Comparison of ENCODE assay signal across 7 cellular contexts in genomic region chr11:59616396-59616982, GRCh38. TPM values are rescaled to one million over a fixed set of nuclear protein-coding genes. Genes with fewer than 3 reads are reported as not detected.
DNase-seq lines count a peak whose midpoint lies in the region; ATAC-seq and TF ChIP-seq lines count a peak whose summit lies in the region.

No MANE protein-coding gene starts in this region.

- H3K4me3 ChIP-seq in HCT116 (replicated peaks in 1 of 2; ENCODE audit: low read depth in 1 of 2, low read length in 2 of 2) (peak overlapping the region; percentile 42 to 95), cardiac muscle cell (peak overlapping the region; percentile 35), gastrocnemius medialis (peak overlapping the region; percentile 53 to 64 (median 60))

- H3K9ac ChIP-seq in HCT116 (ENCODE audit: low read length): peak overlapping the region; percentile 53

- H3K9me3 ChIP-seq in HCT116 (ENCODE audit: control insufficient read depth in 1 of 2, insufficient read depth in 1 of 2, low read depth in 1 of 2, low read length in 2 of 2): no peaks in the 10 kb centered on the region
- no peaks in the 10 kb centered on the region for H3K9me3 ChIP-seq in cardiac muscle cell (ENCODE audit: low read depth)
- H3K9me3 ChIP-seq in gastrocnemius medialis: no peaks in the 10 kb centered on the region

- peaks cover 16 to 35% of the 10 kb centered on the region in 2 experiments for H3K4me1 ChIP-seq in HCT116 (ENCODE audit: control insufficient read depth in 1 of 2, insufficient read depth in 2 of 2, low read length in 2 of 2)
- peaks cover 29% of the 10 kb centered on the region for H3K4me1 ChIP-seq in cardiac muscle cell (ENCODE audit: low read depth)
- H3K4me1 ChIP-seq in gastrocnemius medialis: peaks cover 35 to 37% of the 10 kb centered on the region in 2 donors

- no peaks in the 10 kb centered on the region for H3K27me3 ChIP-seq in HCT116 (ENCODE audit: insufficient read depth, low read length)
- H3K27me3 ChIP-seq in cardiac muscle cell: no peaks in the 10 kb centered on the region
- no peaks in the 10 kb centered on the region for H3K27me3 ChIP-seq in gastrocnemius medialis

- no peak for TF ChIP-seq RAD21 in HCT116 (IDR thresholded peaks at IDR 0.05; ENCODE audit: low read depth)

- no peaks in the 10 kb centered on the region; the same call in 1 of the 2 replicates for H4K20me1 ChIP-seq in HCT116 (ENCODE audit: insufficient read depth)

- RAD21 ChIA-PET in HCT116 (lab: Charles Lee; ENCODE audit: low non-redundant PET in 1 of 2, low total read pairs in 2 of 2, uncharacterized antibody in 2 of 2, unreplicated experiment in 2 of 2): no interaction called here

- H3K79me2 ChIP-seq in HCT116 (ENCODE audit: insufficient read depth, low read length): peaks cover 37% of the 10 kb centered on the region

- TF ChIP-seq POLR2A in HCT116 (IDR thresholded peaks at IDR 0.05; ENCODE audit: borderline replicate concordance, extremely low read depth, insufficient read depth, insufficient read length) (peak; percentile 39), gastrocnemius medialis (IDR thresholded peaks at IDR 0.05) (peak; percentile 21 to 51)

- H3K36me3 ChIP-seq in HCT116 (ENCODE audit: control insufficient read depth in 1 of 2, insufficient read depth in 2 of 2, low read length in 2 of 2) (peaks cover 0 to 3% of the 10 kb centered on the region in 2 experiments; a peak in 1 of 4 replicates), cardiac muscle cell (no peaks in the 10 kb centered on the region), gastrocnemius medialis (no peaks in the 10 kb centered on the region)

- peak overlapping the region; percentile 81 for H3K4me2 ChIP-seq in HCT116 (ENCODE audit: low read length)

- H2AFZ ChIP-seq in HCT116 (ENCODE audit: low read depth, low read length, poor library complexity, severe bottlenecking): no peak overlapping the region

- BruUV-seq in HCT116 (replicated peaks; lab: Mats Ljungman, UMichigan): TSS peak; percentile 93

- intact Hi-C loops in HCT116 (cut with micrococcal nuclease): loop anchor here (5.0 kb wide), 2 partner anchors 49 to 79 kb away; no protein-coding TSS in a partner anchor
- intact Hi-C loops in gastrocnemius medialis (cut with DNase I; ENCODE audit: low total_unique reads): loop anchor here (1.0 to 5.0 kb wide), 5 partner anchors 53 to 1904 kb away; partner anchors contain the start of genes LPXN, MED19, PATL1 and STX3

- ATAC-seq in HCT116 (no peak), gastrocnemius medialis (no peak), GM19324 (IDR thresholded peaks at IDR 0.05; ENCODE audit: low FRiP score, unreplicated experiment) (no peak)

- TF ChIP-seq CTCF in HCT116 (IDR thresholded peaks at IDR 0.05 in 2 of 3, conservative IDR thresholded peaks at IDR 0.05 in 1 of 3; ENCODE audit: borderline replicate concordance in 1 of 3, insufficient read depth in 1 of 3, low read depth in 2 of 3, low read length in 2 of 3) (no peak), VCaP (conservative IDR thresholded peaks at IDR 0.05) (no peak), cardiac muscle cell (IDR thresholded peaks at IDR 0.05; ENCODE audit: low read depth, low read length) (no peak), gastrocnemius medialis (IDR thresholded peaks at IDR 0.05 in 4 of 5, conservative IDR thresholded peaks at IDR 0.05 in 1 of 5) (no peak)

- DNase-seq in HCT116 (ENCODE audit: low read depth, low spot score) (no peak), cardiac muscle cell (ENCODE audit: low read depth in 1 of 2, low spot score in 1 of 2) (no peak), gastrocnemius medialis (no peak), NCI-H1417 treated with DMSO at 0.1 percent for 48 hours (lab: John Stamatoyannopoulos, UW) (no peak), cerebellum (ENCODE audit: low spot score) (no peak)

- CTCF ChIA-PET in HCT116 (lab: Charles Lee): interaction anchor here (1.0 to 1.7 kb wide), 3 partner anchors 7 to 138 kb away, joined by 3 to 5 read pairs (median 3); partner anchors contain the start of gene STX3

- no peaks in the 10 kb centered on the region for H3K9me2 ChIP-seq in HCT116 (ENCODE audit: insufficient read depth)

- POLR2A ChIA-PET in HCT116 (lab: Charles Lee): interaction anchor here (0.7 to 2.1 kb wide), 5 partner anchors 18 to 139 kb away, joined by 3 to 9 read pairs (median 6); partner anchors contain the start of gene PATL1

- peak overlapping the region; percentile 42 for H3K27ac ChIP-seq in HCT116 (ENCODE audit: low read depth, low read length)
- H3K27ac ChIP-seq in VCaP: peak overlapping the region; percentile 95
- H3K27ac ChIP-seq in cardiac muscle cell: peak overlapping the region; percentile 93
- H3K27ac ChIP-seq in gastrocnemius medialis: peak overlapping the region; percentile 88 to 97 (median 89)

- in situ Hi-C loops in gastrocnemius medialis (cut with MboI; ENCODE audit: low sequenced_read_pairs in 4 of 4): loop anchor here in 2 of 4 donors (5.0 to 10.0 kb wide), 2 partner anchors 48 to 51 kb away; partner anchors contain the start of gene PATL1 (in 2 of the 2)

TF ChIP-seq in HCT116, 20 proteins besides CTCF, POLR2A, EP300 and RAD21:
- peak; percentile 47 for TF ChIP-seq POLR2AphosphoS5 (IDR thresholded peaks at IDR 0.05; ENCODE audit: low read depth, low read length)
- TF ChIP-seq MAX (IDR thresholded peaks at IDR 0.05): peak; percentile 85
- no peak for TF ChIP-seq ZNF274 (IDR thresholded peaks at IDR 0.05; ENCODE audit: low read depth, low read length)

RNA-seq across cellular contexts. Expression of gene OSBP, which starts 0.9 kb away (rescaled TPM):
- total RNA-seq in HCT116 (2021; ENCODE audit: unreplicated experiment) (43.8 TPM), cardiac muscle cell (20.6 and 27.3 TPM in 2 replicates), gastrocnemius medialis (10 to 100 TPM; 27.4 to 45.2 (median 34.9) TPM), cerebellum (31.1 TPM)
- polyA plus RNA-seq in HCT116 (2012): 27.2 and 28.3 TPM in 2 replicates
- 30.7 and 39.8 TPM in 2 replicates for polyA plus RNA-seq in cardiac muscle cell

RNA-seq across cellular contexts. Expression of gene PATL1, which starts 52.3 kb away (rescaled TPM):
- total RNA-seq in HCT116 (2021; ENCODE audit: unreplicated experiment): 37.6 TPM
- 25.1 and 28.0 TPM in 2 replicates for polyA plus RNA-seq in HCT116 (2012)
- total RNA-seq in cardiac muscle cell: 7.9 and 10.9 TPM in 2 replicates
- 11.4 and 15.8 TPM in 2 replicates for polyA plus RNA-seq in cardiac muscle cell
- 10 to 100 TPM; 19.0 to 29.9 (median 26.2) TPM for total RNA-seq in gastrocnemius medialis
- 7.9 TPM for total RNA-seq in cerebellum

Comparison
In these comparisons a context has a peak if more than half of its experiments do, and no peak if none do; other contexts are left out.
1. H3K27ac ChIP-seq: peak in every context shown above with its lines; median percentile 95 in VCaP; 93 in cardiac muscle cell; 89 in gastrocnemius medialis; 42 in HCT116.